8 cellular contexts compared by ENCODE assay signal in genomic region chr2:159091381-159091780, GRCh38.
DNase-seq lines count a peak whose midpoint lies in the region; ATAC-seq and TF ChIP-seq lines count a peak whose summit lies in the region.

No MANE protein-coding gene starts in this region.

- CTCF ChIA-PET in CD4-positive, alpha-beta memory T cell (lab: Charles Lee; ENCODE audit: partially characterized antibody): interaction anchor here (2.7 kb wide), 1 partner anchor 27 kb away, joined by 20 read pairs; no protein-coding TSS in a partner anchor

- H3K4me1 Mint-ChIP-seq in CD4-positive, alpha-beta memory T cell: peaks cover 23 to 68% (median 41%) of the 10 kb centered on the region in 4 donors
- peaks cover 31% of the 10 kb centered on the region for H3K4me1 Mint-ChIP-seq in progenitor cell of endocrine pancreas (ENCODE audit: low read depth)

- no peaks in the 10 kb centered on the region for H3K36me3 ChIP-seq in CD4-positive, alpha-beta memory T cell (ENCODE audit: insufficient read depth, low read length)

- peak; percentile 21 for ATAC-seq in esophagus mucosa
- no peak for ATAC-seq in GM19463 (IDR thresholded peaks at IDR 0.05; ENCODE audit: unreplicated experiment)
- ATAC-seq in GM21528 (IDR thresholded peaks at IDR 0.05; ENCODE audit: low FRiP score, unreplicated experiment): no peak

- DNase-seq in CD4-positive, alpha-beta memory T cell: no peak
- peak; percentile 14 for DNase-seq in RKO (ENCODE audit: low spot score)
- no peak for DNase-seq in progenitor cell of endocrine pancreas (ENCODE audit: low spot score, unreplicated experiment)
- no peak for DNase-seq in SK-N-DZ (ENCODE audit: low spot score)
- DNase-seq in H4 (ENCODE audit: low spot score): no peak

- H3K27ac ChIP-seq in CD4-positive, alpha-beta memory T cell (ENCODE audit: low read depth, low read length): no peak overlapping the region

- peak overlapping the region in 7 of 8 donors; percentile 7 to 61 (median 50) for H3K4me3 Mint-ChIP-seq in CD4-positive, alpha-beta memory T cell
- no peak overlapping the region for H3K4me3 Mint-ChIP-seq in progenitor cell of endocrine pancreas (ENCODE audit: low read depth)

- no peaks in the 10 kb centered on the region for H3K27me3 Mint-ChIP-seq in CD4-positive, alpha-beta memory T cell
- no peaks in the 10 kb centered on the region for H3K27me3 Mint-ChIP-seq in progenitor cell of endocrine pancreas

- intact Hi-C loops in CD4-positive, alpha-beta memory T cell (cut with micrococcal nuclease): loop anchor here (10.0 kb wide), 1 partner anchor 127 kb away; the partner anchor contains the start of gene TANC1

- peaks cover 0 to 8% (median 6%) of the 10 kb centered on the region in 8 donors for H3K9me3 Mint-ChIP-seq in CD4-positive, alpha-beta memory T cell
- peaks cover 6% of the 10 kb centered on the region for H3K9me3 Mint-ChIP-seq in progenitor cell of endocrine pancreas (ENCODE audit: low read depth)

- no peak overlapping the region for H3K4me3 ChIP-seq in CD4-positive, alpha-beta memory T cell (ENCODE audit: low read length in 2 of 2)

- H3K36me3 Mint-ChIP-seq in CD4-positive, alpha-beta memory T cell: peaks cover 0 to under 1% of the 10 kb centered on the region in 2 donors
- peaks cover 6% of the 10 kb centered on the region for H3K36me3 Mint-ChIP-seq in progenitor cell of endocrine pancreas (ENCODE audit: insufficient read depth)

- no peaks in the 10 kb centered on the region for H3K27me3 ChIP-seq in CD4-positive, alpha-beta memory T cell (ENCODE audit: insufficient read depth, low read length)

- H3K9me3 ChIP-seq in CD4-positive, alpha-beta memory T cell (ENCODE audit: control insufficient read depth in 1 of 2, low read length in 2 of 2): no peaks in the 10 kb centered on the region

- H3K27ac Mint-ChIP-seq in CD4-positive, alpha-beta memory T cell: peak overlapping the region; percentile 6 to 88 (median 63)
- peak overlapping the region; percentile 9 for H3K27ac Mint-ChIP-seq in progenitor cell of endocrine pancreas

- no peak for TF ChIP-seq CTCF in progenitor cell of endocrine pancreas (IDR thresholded peaks at IDR 0.05; ENCODE audit: unreplicated experiment)

- POLR2A ChIA-PET in CD4-positive, alpha-beta memory T cell (lab: Charles Lee; ENCODE audit: partially characterized antibody): no interaction called here

- peaks cover 42% of the 10 kb centered on the region for H3K4me1 ChIP-seq in CD4-positive, alpha-beta memory T cell (ENCODE audit: insufficient read depth, low read length)
